In genomic region chr20:13046409-13046808, GRCh38 we compare ENCODE assay signal across 30 cellular contexts. TPM values are rescaled to one million over a fixed set of nuclear protein-coding genes. Genes with fewer than 3 reads are reported as not detected.
"Had no signal": no experiment of that assay in that cellular context is flagged by ENCODE, and none has a peak within 500 bp of the region (broad histone marks: within the 10 kb centered on the region; RNA-seq: fewer than 3 reads in every experiment).

No MANE protein-coding gene starts in this region.

- H3K36me3 ChIP-seq: ovary, prostate gland, sigmoid colon, uterus had no signal

- H3K4me3 Mint-ChIP-seq: immature natural killer cell; mesothelial cell of epicardium; naive thymus-derived CD4-positive, alpha-beta T cell; natural killer cell treated with Interleukin-12 subunit alpha and Interleukin-12 subunit beta and Interleukin-15 and Interleukin-18, amount 100 ng/mL, for 72 hours; stimulated activated memory B cell treated with anti-CD40 and anti-IgM and Interleukin-4, amounts not matched to agents 10 μg/mL and 1 μg/mL and 100 μg/mL, for 72 hours; stimulated activated naive CD8-positive, alpha-beta T cell treated with anti-CD3 and anti-CD28 coated beads, Interleukin-15, amount 100 ng/mL, for 72 hours; type B pancreatic cell had no signal

- H3K27me3 ChIP-seq: ovary, sigmoid colon, tibial nerve, uterus had no signal

- FAIRE-seq: islet of Langerhans had no signal

- H3K27me3 Mint-ChIP-seq: natural killer cell treated with Interleukin-12 subunit alpha and Interleukin-12 subunit beta and Interleukin-15 and Interleukin-18, amount 100 ng/mL, for 72 hours; stimulated activated memory B cell treated with anti-CD40 and anti-IgM and Interleukin-4, amounts not matched to agents 10 μg/mL and 1 μg/mL and 100 μg/mL, for 72 hours; stimulated activated naive CD8-positive, alpha-beta T cell treated with anti-CD3 and anti-CD28 coated beads, Interleukin-15, amount 100 ng/mL, for 72 hours; type B pancreatic cell had no signal

- H3K9me3 Mint-ChIP-seq: natural killer cell treated with Interleukin-12 subunit alpha and Interleukin-12 subunit beta and Interleukin-15 and Interleukin-18, amount 100 ng/mL, for 72 hours; stimulated activated memory B cell treated with anti-CD40 and anti-IgM and Interleukin-4, amounts not matched to agents 10 μg/mL and 1 μg/mL and 100 μg/mL, for 72 hours; stimulated activated naive CD8-positive, alpha-beta T cell treated with anti-CD3 and anti-CD28 coated beads, Interleukin-15, amount 100 ng/mL, for 72 hours; type B pancreatic cell had no signal

- H3K4me1 ChIP-seq: prostate gland, sigmoid colon, tibial nerve, uterus had no signal

- H3K27ac ChIP-seq: left ventricle myocardium inferior, ovary, prostate gland, sigmoid colon, tibial nerve, uterus had no signal

- ATAC-seq: left colon; naive thymus-derived CD4-positive, alpha-beta T cell; natural killer cell treated with Interleukin-12 subunit alpha and Interleukin-12 subunit beta and Interleukin-15 and Interleukin-18, amount 100 ng/mL, for 72 hours; right cardiac atrium; stimulated activated memory B cell treated with anti-CD40 and anti-IgM and Interleukin-4, amounts not matched to agents 10 μg/mL and 1 μg/mL and 100 μg/mL, for 72 hours; stimulated activated naive CD8-positive, alpha-beta T cell treated with anti-CD3 and anti-CD28 coated beads, Interleukin-15, amount 100 ng/mL, for 72 hours had no signal

- H3K4me1 Mint-ChIP-seq: immature natural killer cell; mesothelial cell of epicardium; naive thymus-derived CD4-positive, alpha-beta T cell; stimulated activated memory B cell treated with anti-CD40 and anti-IgM and Interleukin-4, amounts not matched to agents 10 μg/mL and 1 μg/mL and 100 μg/mL, for 72 hours; stimulated activated naive CD8-positive, alpha-beta T cell treated with anti-CD3 and anti-CD28 coated beads, Interleukin-15, amount 100 ng/mL, for 72 hours had no signal

- H3K27ac Mint-ChIP-seq: immature natural killer cell; mesothelial cell of epicardium; naive thymus-derived CD4-positive, alpha-beta T cell; natural killer cell treated with Interleukin-12 subunit alpha and Interleukin-12 subunit beta and Interleukin-15 and Interleukin-18, amount 100 ng/mL, for 72 hours; stimulated activated memory B cell treated with anti-CD40 and anti-IgM and Interleukin-4, amounts not matched to agents 10 μg/mL and 1 μg/mL and 100 μg/mL, for 72 hours; stimulated activated naive CD8-positive, alpha-beta T cell treated with anti-CD3 and anti-CD28 coated beads, Interleukin-15, amount 100 ng/mL, for 72 hours; type B pancreatic cell had no signal

- H3K36me3 Mint-ChIP-seq: stimulated activated memory B cell treated with anti-CD40 and anti-IgM and Interleukin-4, amounts not matched to agents 10 μg/mL and 1 μg/mL and 100 μg/mL, for 72 hours had no signal

- DNase-seq: hypothalamus; immature natural killer cell; kidney; left colon; left ventricle myocardium inferior; mesendoderm; naive thymus-derived CD4-positive, alpha-beta T cell; ovary; posterior cingulate gyrus; retina; right cardiac atrium; sigmoid colon; stimulated activated CD4-positive, alpha-beta T cell treated with anti-CD3 and anti-CD28 coated beads, Interleukin-1b, Interleukin-23, amount 100 ng/mL, for 48 hours; stimulated activated CD4-positive, alpha-beta T cell treated with anti-CD3 and anti-CD28 coated beads, Interleukin-2, amount 100 ng/mL, for 48 hours; stimulated activated CD4-positive, alpha-beta T cell treated with anti-CD3 and anti-CD28 coated beads, Interleukin-4, amount 100 ng/mL, for 4 hours; stimulated activated CD8-positive, alpha-beta memory T cell treated with anti-CD3 and anti-CD28 coated beads, Interleukin-4, amount 100 ng/mL, for 48 hours; stimulated activated naive CD4-positive, alpha-beta T cell treated with Interleukin-2 at 50 U/mL for 16 hours; stimulated activated naive CD8-positive, alpha-beta T cell treated with anti-CD3 and anti-CD28 coated beads, Interleukin-15, amount 100 ng/mL, for 72 hours; substantia nigra; uterus had no signal

- H3K9me3 ChIP-seq: left ventricle myocardium inferior, ovary, prostate gland, sigmoid colon, tibial nerve, uterus had no signal

- H3K4me3 ChIP-seq: left ventricle myocardium inferior, lung, ovary, prostate gland, sigmoid colon, smooth muscle cell, tibial nerve, uterus had no signal

RNA-seq across cellular contexts. Expression of gene SPTLC3, which starts 37.6 kb away (rescaled TPM):
- total RNA-seq: natural killer cell treated with Interleukin-12 subunit alpha and Interleukin-12 subunit beta and Interleukin-15 and Interleukin-18, amount 100 ng/mL, for 72 hours had no signal
- polyA plus RNA-seq: neural cell had no signal
